19 cellular contexts compared by ENCODE assay signal in the genomic region with DNA sequence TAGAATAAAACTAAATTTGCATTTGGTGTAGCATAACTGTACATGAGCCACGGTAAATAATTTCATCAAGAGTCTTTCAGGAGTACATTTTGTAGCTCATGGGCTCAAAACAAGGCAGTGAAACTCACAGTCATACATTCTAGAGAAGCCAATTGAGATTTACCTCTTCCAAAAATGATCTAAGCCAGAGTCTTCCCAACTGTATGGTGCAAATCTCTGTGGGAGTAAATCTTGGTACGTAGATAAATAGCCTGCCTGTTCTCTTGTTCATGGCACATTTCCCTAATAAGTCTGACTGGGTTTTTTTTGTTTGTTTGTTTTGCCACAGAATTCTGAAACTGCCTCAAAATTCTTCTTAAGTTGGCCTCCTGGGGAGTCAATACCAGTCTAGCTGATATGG.
DNase-seq lines count a peak whose midpoint lies in the region; ATAC-seq and TF ChIP-seq lines count a peak whose summit lies in the region.
"Had no signal": no experiment of that assay in that cellular context is flagged by ENCODE, and none has a peak within 500 bp of the region (broad histone marks: within the 10 kb centered on the region; RNA-seq: fewer than 3 reads in every experiment).

No MANE protein-coding gene starts in this region.

- peaks cover 0 to 9% (median 2%) of the 10 kb centered on the region in 3 donors for H3K9me3 Mint-ChIP-seq in T-cell
- H3K9me3 Mint-ChIP-seq in activated naive CD4-positive, alpha-beta T cell treated with anti-CD3 and anti-CD28 coated beads, Interleukin-2, amount 10 ng/mL, durations not matched to agents 7 days and 5 days: no peaks in the 10 kb centered on the region

- no peaks in the 10 kb centered on the region for H3K36me3 Mint-ChIP-seq in T-cell
- no peaks in the 10 kb centered on the region for H3K36me3 Mint-ChIP-seq in activated naive CD4-positive, alpha-beta T cell treated with anti-CD3 and anti-CD28 coated beads, Interleukin-2, amount 10 ng/mL, durations not matched to agents 7 days and 5 days
- H3K36me3 Mint-ChIP-seq: CD14-positive monocyte; CD4-positive, alpha-beta memory T cell had no signal

- CTCF ChIA-PET in T-cell (lab: Charles Lee): no interaction called here
- CTCF ChIA-PET in activated naive CD4-positive, alpha-beta T cell treated with anti-CD3 and anti-CD28 coated beads, Interleukin-2, amount 10 ng/mL, durations not matched to agents 7 days and 5 days (lab: Charles Lee): no interaction called here

- no peaks in the 10 kb centered on the region for H3K9me3 ChIP-seq in endocrine pancreas (ENCODE audit: control insufficient read depth, low read length)
- H3K9me3 ChIP-seq: BLaER1 had no signal

- H3K4me3 ChIP-seq in endocrine pancreas (ENCODE audit: control insufficient read depth, insufficient read depth, low read length): peak overlapping the region; percentile 4
- H3K4me3 ChIP-seq: BLaER1 had no signal

- no peaks in the 10 kb centered on the region for H3K36me3 ChIP-seq in endocrine pancreas (ENCODE audit: control insufficient read depth, insufficient read depth, low read length)
- H3K36me3 ChIP-seq: BLaER1 had no signal

- no peaks in the 10 kb centered on the region for H3K4me1 Mint-ChIP-seq in T-cell
- H3K4me1 Mint-ChIP-seq in activated naive CD4-positive, alpha-beta T cell treated with anti-CD3 and anti-CD28 coated beads, Interleukin-2, amount 10 ng/mL, durations not matched to agents 7 days and 5 days: no peaks in the 10 kb centered on the region
- H3K4me1 Mint-ChIP-seq: CD14-positive monocyte; CD4-positive, alpha-beta memory T cell had no signal

- peaks cover 5% of the 10 kb centered on the region for H3K4me1 ChIP-seq in endocrine pancreas (ENCODE audit: control insufficient read depth, insufficient read depth, low read length)
- H3K4me1 ChIP-seq: BLaER1 had no signal

- intact Hi-C loops in Right ventricle myocardium superior (cut with DNase I): no loop called here
- intact Hi-C loops in cardiac septum (cut with DNase I): no loop called here

- no peak for TF ChIP-seq CTCF in omental fat pad (IDR thresholded peaks at IDR 0.05)

- no peak overlapping the region for H3K4me3 Mint-ChIP-seq in T-cell
- no peak overlapping the region for H3K4me3 Mint-ChIP-seq in activated naive CD4-positive, alpha-beta T cell treated with anti-CD3 and anti-CD28 coated beads, Interleukin-2, amount 10 ng/mL, durations not matched to agents 7 days and 5 days
- H3K4me3 Mint-ChIP-seq: CD14-positive monocyte; CD4-positive, alpha-beta memory T cell; HFFc6 had no signal

- H3K9ac ChIP-seq in endocrine pancreas (ENCODE audit: control insufficient read depth, insufficient read depth, low read length): no peak overlapping the region
- H3K9ac ChIP-seq: BLaER1 had no signal

- no peaks in the 10 kb centered on the region for H3K27me3 ChIP-seq in endocrine pancreas (ENCODE audit: control insufficient read depth, insufficient read depth, low read length)
- H3K27me3 ChIP-seq: BLaER1 had no signal

- DNase-seq in Right ventricle myocardium superior (no peak), cardiac septum (ENCODE audit: low spot score) (no peak), amniotic epithelial cell (ENCODE audit: low read depth) (peak; percentile 35), omental fat pad (ENCODE audit: low spot score) (no peak), T-cell (no peak)
- DNase-seq in activated naive CD4-positive, alpha-beta T cell treated with anti-CD3 and anti-CD28 coated beads, Interleukin-2, amount 10 ng/mL, durations not matched to agents 7 days and 5 days: no peak
- DNase-seq: 8988T; CD4-positive, alpha-beta memory T cell; DMS153; DMS79; GF-D8; GOT3; H7; HFFc6 had no signal

- H3K27me3 Mint-ChIP-seq in T-cell: no peaks in the 10 kb centered on the region
- no peaks in the 10 kb centered on the region for H3K27me3 Mint-ChIP-seq in activated naive CD4-positive, alpha-beta T cell treated with anti-CD3 and anti-CD28 coated beads, Interleukin-2, amount 10 ng/mL, durations not matched to agents 7 days and 5 days
- H3K27me3 Mint-ChIP-seq: CD4-positive, alpha-beta memory T cell had no signal

- ATAC-seq in Right ventricle myocardium superior (ENCODE audit: poor library complexity) (peak; percentile 79), omental fat pad (ENCODE audit: low FRiP score) (peak; percentile 62), T-cell (replicated peaks in 1 of 4) (no peak), GM21717 (IDR thresholded peaks at IDR 0.05; ENCODE audit: unreplicated experiment) (no peak)
- ATAC-seq: HCT116 had no signal

- H3K27ac Mint-ChIP-seq in T-cell: no peak overlapping the region
- no peak overlapping the region for H3K27ac Mint-ChIP-seq in activated naive CD4-positive, alpha-beta T cell treated with anti-CD3 and anti-CD28 coated beads, Interleukin-2, amount 10 ng/mL, durations not matched to agents 7 days and 5 days
- H3K27ac Mint-ChIP-seq: CD14-positive monocyte; CD4-positive, alpha-beta memory T cell; HFFc6 had no signal

- POLR2A ChIA-PET in T-cell (lab: Charles Lee): no interaction called here

Comparison
In these comparisons a context has a peak if more than half of its experiments do, and no peak if none do; other contexts are left out.
1. ATAC-seq: peak in Right ventricle myocardium superior (single experiment) and omental fat pad (single experiment); none in T-cell (0 of 4) and GM21717 (single experiment).